ENCODE assay signal across 25 cellular contexts in the genomic region with DNA sequence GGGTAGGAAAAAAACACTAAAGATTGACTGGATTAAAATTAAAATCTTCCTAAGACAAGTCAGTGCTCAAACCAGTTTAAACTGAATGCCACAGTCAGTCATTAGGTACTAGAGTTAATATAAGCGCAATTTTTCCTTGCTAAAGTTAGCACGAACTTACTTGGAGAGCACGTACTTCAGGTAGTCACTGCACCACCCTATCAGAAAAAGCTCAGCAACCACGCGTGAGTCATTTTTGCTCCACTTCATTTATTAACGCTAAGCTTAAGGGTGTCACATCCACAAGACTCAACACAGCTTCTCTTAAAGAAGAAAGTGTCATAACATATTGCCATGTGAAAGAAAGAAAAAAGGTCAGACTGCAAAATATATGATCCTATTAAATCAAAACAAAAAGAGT. TPM values are rescaled to one million over a fixed set of nuclear protein-coding genes. Genes with fewer than 3 reads are reported as not detected.
DNase-seq lines count a peak whose midpoint lies in the region; ATAC-seq and TF ChIP-seq lines count a peak whose summit lies in the region.
"Had no signal": no experiment of that assay in that cellular context is flagged by ENCODE, and none has a peak within 500 bp of the region (broad histone marks: within the 10 kb centered on the region; RNA-seq: fewer than 3 reads in every experiment).

No MANE protein-coding gene starts in this region.

- ATAC-seq in HG03045 (IDR thresholded peaks at IDR 0.05; ENCODE audit: unreplicated experiment) = no peak
- ATAC-seq: activated T-cell treated with anti-CD3 and anti-CD28 coated beads, Interleukin-2, amount 50 U/mL, for 72 hours; T-cell had no signal

- TF ChIP-seq CTCF in cardiac muscle cell (IDR thresholded peaks at IDR 0.05; ENCODE audit: low read depth, low read length) (no peak), brain (conservative IDR thresholded peaks at IDR 0.05) (no peak), GM13976 (IDR thresholded peaks at IDR 0.05; ENCODE audit: borderline replicate concordance, control extremely low read depth, extremely low read depth, insufficient read depth, missing control alignments) (no peak)

- in situ Hi-C loops in GM13976 (cut with MboI; ENCODE audit: low sequenced_read_pairs, unreplicated experiment) = no loop called here

- H3K4me1 ChIP-seq in cardiac muscle cell (ENCODE audit: low read depth) = peaks cover 35% of the 10 kb centered on the region

- peaks cover 48% of the 10 kb centered on the region for H3K4me1 Mint-ChIP-seq in brain

- no peak overlapping the region for H3K4me3 ChIP-seq in cardiac muscle cell
- H3K4me3 ChIP-seq: esophagus muscularis mucosa had no signal

- H3K27me3 Mint-ChIP-seq in brain = peaks cover 5% of the 10 kb centered on the region
- H3K27me3 Mint-ChIP-seq: natural killer cell treated with Interleukin-12 subunit alpha and Interleukin-12 subunit beta and Interleukin-15 and Interleukin-18, amount 100 ng/mL, for 72 hours; T-cell had no signal

- no peaks in the 10 kb centered on the region for H3K36me3 ChIP-seq in cardiac muscle cell

- H3K9me3 Mint-ChIP-seq in brain = peaks cover 0 to 2% (median 0%) of the 10 kb centered on the region in 5 experiments
- H3K9me3 Mint-ChIP-seq: activated naive CD4-positive, alpha-beta T cell treated with anti-CD3 and anti-CD28 coated beads for 36 hours; activated T-cell treated with anti-CD3 and anti-CD28 coated beads, Interleukin-2, amount 50 U/mL, for 72 hours; natural killer cell treated with Interleukin-12 subunit alpha and Interleukin-12 subunit beta and Interleukin-15 and Interleukin-18, amount 100 ng/mL, for 72 hours; T-cell had no signal

- peak overlapping the region in 1 of 5 experiments; percentile 40 for H3K4me3 Mint-ChIP-seq in brain
- H3K4me3 Mint-ChIP-seq: activated naive CD4-positive, alpha-beta T cell treated with anti-CD3 and anti-CD28 coated beads for 36 hours; activated T-cell treated with anti-CD3 and anti-CD28 coated beads, Interleukin-2, amount 50 U/mL, for 72 hours; natural killer cell treated with Interleukin-12 subunit alpha and Interleukin-12 subunit beta and Interleukin-15 and Interleukin-18, amount 100 ng/mL, for 72 hours; T-cell had no signal

- no peaks in the 10 kb centered on the region for H3K9me3 ChIP-seq in cardiac muscle cell (ENCODE audit: low read depth)
- H3K9me3 ChIP-seq: esophagus muscularis mucosa had no signal

- intact Hi-C loops in cardiac septum (cut with DNase I) = no loop called here

- H3K36me3 Mint-ChIP-seq in brain = peaks cover 31% of the 10 kb centered on the region

- H3K27ac Mint-ChIP-seq in brain = peak overlapping the region in 4 of 5 experiments; percentile 11 to 77 (median 60)
- H3K27ac Mint-ChIP-seq: activated naive CD4-positive, alpha-beta T cell treated with anti-CD3 and anti-CD28 coated beads for 36 hours; activated T-cell treated with anti-CD3 and anti-CD28 coated beads, Interleukin-2, amount 50 U/mL, for 72 hours; T-cell had no signal

- peak overlapping the region; percentile 48 for H3K27ac ChIP-seq in cardiac muscle cell
- peak overlapping the region; percentile 38 for H3K27ac ChIP-seq in temporal lobe (ENCODE audit: low read depth, low read length)
- H3K27ac ChIP-seq: esophagus muscularis mucosa, parathyroid adenoma had no signal

- no peaks in the 10 kb centered on the region for H3K27me3 ChIP-seq in cardiac muscle cell
- H3K27me3 ChIP-seq: esophagus muscularis mucosa had no signal

- no peak for DNase-seq in cardiac muscle cell (ENCODE audit: low read depth in 1 of 2, low spot score in 1 of 2)
- DNase-seq in cardiac septum (ENCODE audit: low spot score) = no peak
- peak; percentile 86 for DNase-seq in kidney tubule cell (ENCODE audit: low spot score)
- DNase-seq in GM13976 (ENCODE audit: low spot score) = no peak
- DNase-seq in NOMO-1 treated with dmso at 0.1 percent for 144 hours (lab: John Stamatoyannopoulos, UW; ENCODE audit: unreplicated experiment) = no peak
- DNase-seq: activated naive CD4-positive, alpha-beta T cell treated with anti-CD3 and anti-CD28 coated beads for 36 hours; activated T-cell treated with anti-CD3 and anti-CD28 coated beads, Interleukin-2, amount 50 U/mL, for 72 hours; anterior cingulate cortex; C1 segment of cervical spinal cord; effector CD8-positive, alpha-beta T cell; H7; KG1; left cardiac atrium; midbrain; NCI-H187; NCI-H226; OCI-M1; SIG-M5; T-cell had no signal

RNA-seq across cellular contexts. Expression of a gene that starts 53.1 kb away (rescaled TPM):
- total RNA-seq in cardiac muscle cell (17.5 and 23.5 TPM in 2 replicates), cardiac septum (48.8 TPM), temporal lobe (30.5 TPM)
- polyA plus RNA-seq in cardiac muscle cell (17.9 and 18.7 TPM in 2 replicates), brain (ENCODE audit: insufficient read depth, low read depth, low replicate concordance) (29.1 TPM)
